Comparison of ENCODE assay signal across 10 cellular contexts in genomic region chr3:170506556-170506955, GRCh38.
A peak's percentile ranks its signal among the peaks of the same experiment; 100 is the strongest.
DNase-seq lines count a peak whose midpoint lies in the region; ATAC-seq and TF ChIP-seq lines count a peak whose summit lies in the region.
"Had no signal": no experiment of that assay in that cellular context is flagged by ENCODE, and none has a peak within 500 bp of the region (broad histone marks: within the 10 kb centered on the region; RNA-seq: fewer than 3 reads in every experiment).

No MANE protein-coding gene starts in this region.

- CTCF ChIA-PET in AG04450 (lab: Charles Lee) = interaction anchor here (1.1 to 2.2 kb wide), 3 partner anchors 93 to 305 kb away, joined by 4 to 13 read pairs (median 8); no protein-coding TSS in a partner anchor

- no peaks in the 10 kb centered on the region for H3K27me3 ChIP-seq in AG04450 (ENCODE audit: control insufficient read depth, insufficient read depth, low read length)
- H3K27me3 ChIP-seq: upper lobe of left lung had no signal

- no peak for TF ChIP-seq CTCF in AG04450 (IDR thresholded peaks at IDR 0.05; ENCODE audit: low read depth, low read length)

- ATAC-seq in HG03469 (IDR thresholded peaks at IDR 0.05; ENCODE audit: unreplicated experiment) (no peak), GM18873 (IDR thresholded peaks at IDR 0.05; ENCODE audit: low FRiP score, unreplicated experiment) (no peak)

- no peak overlapping the region for H3K4me3 ChIP-seq in AG04450 (ENCODE audit: low read depth, low read length)
- H3K4me3 ChIP-seq: upper lobe of left lung had no signal

- H3K9me3 ChIP-seq in AG04450 (ENCODE audit: control insufficient read depth, insufficient read depth, low read length) = no peaks in the 10 kb centered on the region
- H3K9me3 ChIP-seq: upper lobe of left lung had no signal

- DNase-seq in AG04450 (ENCODE audit: low read depth, low spot score) (peak; percentile 18), H4 (ENCODE audit: low spot score) (peak; percentile 60), amniotic stem cell (lab: John Stamatoyannopoulos, UW) (peak; percentile 9), kidney glomerular epithelial cell (lab: John Stamatoyannopoulos, UW) (peak; percentile 39), cerebellum (ENCODE audit: low spot score) (no peak), islet precursor cell (no peak)
- DNase-seq: activated CD4-positive, alpha-beta T cell treated with anti-CD3 and anti-CD28 coated beads, Interleukin-2, amount 50 U/mL, for 4 hours; upper lobe of left lung had no signal

- H3K27ac ChIP-seq in AG04450 (ENCODE audit: low read depth, low read length) = no peak overlapping the region
- H3K27ac ChIP-seq: upper lobe of left lung had no signal

- POLR2A ChIA-PET in AG04450 (lab: Yijun Ruan, JAX) = no interaction called here

Comparison
In these comparisons a context has a peak if more than half of its experiments do, and no peak if none do; other contexts are left out.
1. DNase-seq: peak in AG04450 (single experiment), H4 (single experiment), amniotic stem cell (single experiment) and kidney glomerular epithelial cell (single experiment); none in cerebellum (single experiment) and islet precursor cell (single experiment).